In genomic region chr6:33633462-33634158, GRCh38 we compare ENCODE assay signal across 7 cellular contexts. TPM values are rescaled to one million over a fixed set of nuclear protein-coding genes. Genes with fewer than 3 reads are reported as not detected.
DNase-seq lines count a peak whose midpoint lies in the region; ATAC-seq and TF ChIP-seq lines count a peak whose summit lies in the region.

No MANE protein-coding gene starts in this region.

- H3K27ac ChIP-seq in neural progenitor cell (no peak overlapping the region), tibial artery (peak overlapping the region; percentile 5 to 19)

- H3K9me3 Mint-ChIP-seq in neural progenitor cell: no peaks in the 10 kb centered on the region

- H3K27ac Mint-ChIP-seq in neural progenitor cell: peak overlapping the region; percentile 69

- no peaks in the 10 kb centered on the region for H3K36me3 ChIP-seq in neural progenitor cell
- no peaks in the 10 kb centered on the region for H3K36me3 ChIP-seq in tibial artery

- H3K9ac ChIP-seq in neural progenitor cell: no peak overlapping the region

- intact Hi-C loops in tibial artery (cut with DNase I; ENCODE audit: low total_unique reads): no loop called here

- no peak for TF ChIP-seq CTCF in fibroblast of villous mesenchyme (IDR thresholded peaks at IDR 0.05; ENCODE audit: insufficient read depth, low read depth, low read length)
- no peak for TF ChIP-seq CTCF in neural progenitor cell (IDR thresholded peaks at IDR 0.05)
- no peak for TF ChIP-seq CTCF in tibial artery (IDR thresholded peaks at IDR 0.05)

- ATAC-seq in GM18502 (IDR thresholded peaks at IDR 0.05; ENCODE audit: poor library complexity, unreplicated experiment) (peak; percentile 58), HG03045 (IDR thresholded peaks at IDR 0.05; ENCODE audit: unreplicated experiment) (peak; percentile 48)

- peaks cover 26% of the 10 kb centered on the region for H3K27me3 Mint-ChIP-seq in neural progenitor cell (ENCODE audit: insufficient read depth, low read depth)

- peak overlapping the region; percentile 93 for H3K4me3 Mint-ChIP-seq in neural progenitor cell

- peaks cover 22% of the 10 kb centered on the region for H3F3A ChIP-seq in neural progenitor cell (ENCODE audit: low read depth)

- no peaks in the 10 kb centered on the region for H3K9me3 ChIP-seq in neural progenitor cell (ENCODE audit: low read depth)
- H3K9me3 ChIP-seq in tibial artery: no peaks in the 10 kb centered on the region

- DNase-seq in OCI-M1 (lab: John Stamatoyannopoulos, UW) (peak; percentile 52), fibroblast of villous mesenchyme (ENCODE audit: low read depth) (peak; percentile 67), neural progenitor cell (ENCODE audit: low spot score) (peak; percentile 83), tibial artery (peak; percentile 51 to 83)
- DNase-seq in activated T-helper 9 cell treated with anti-CD3 and anti-CD28 coated beads, Interleukin-2, amount 50 U/mL, for 16 hours (ENCODE audit: low read depth): peak; percentile 45

- H3K27me3 ChIP-seq in neural progenitor cell (peaks cover 25% of the 10 kb centered on the region), tibial artery (peaks cover 0 to 10% of the 10 kb centered on the region in 2 donors)

- no peaks in the 10 kb centered on the region for H3K79me2 ChIP-seq in neural progenitor cell (ENCODE audit: low read depth)

- no peaks in the 10 kb centered on the region for H3K36me3 Mint-ChIP-seq in neural progenitor cell

- H3K4me2 ChIP-seq in neural progenitor cell: peak overlapping the region; percentile 99

- H3K4me1 ChIP-seq in neural progenitor cell: peaks cover 16% of the 10 kb centered on the region
- peaks cover 0 to 24% (median 20%) of the 10 kb centered on the region in 4 donors for H3K4me1 ChIP-seq in tibial artery

- H3K4me3 ChIP-seq in fibroblast of villous mesenchyme (ENCODE audit: low read depth, low read length) (peak overlapping the region; percentile 62), neural progenitor cell (peak overlapping the region; percentile 68), tibial artery (peak overlapping the region; percentile 37 to 49)

- peaks cover 4% of the 10 kb centered on the region for H4K20me1 ChIP-seq in neural progenitor cell (ENCODE audit: low read depth)

- peak overlapping the region; percentile 92 for H2AFZ ChIP-seq in neural progenitor cell (replicated peaks)

- peaks cover 32% of the 10 kb centered on the region for H3K4me1 Mint-ChIP-seq in neural progenitor cell

RNA-seq across cellular contexts. Expression of gene ITPR3, which starts 12.5 kb away (rescaled TPM):
- total RNA-seq in fibroblast of villous mesenchyme: 15.1 and 20.6 TPM in 2 replicates
- total RNA-seq in neural progenitor cell (ENCODE audit: low replicate concordance): 1.5 and 3.4 TPM in 2 replicates

RNA-seq across cellular contexts. Expression of gene BAK1, which starts 53.5 kb away (rescaled TPM):
- total RNA-seq in fibroblast of villous mesenchyme (20.0 and 30.7 TPM in 2 replicates), neural progenitor cell (ENCODE audit: low replicate concordance) (13.9 and 40.0 TPM in 2 replicates)
